31 cellular contexts compared by ENCODE assay signal in genomic region chr7:101151908-101152651, GRCh38. TPM values are rescaled to one million over a fixed set of nuclear protein-coding genes. Genes with fewer than 3 reads are reported as not detected.
"Had no signal": no experiment of that assay in that cellular context is flagged by ENCODE, and none has a peak within 500 bp of the region (broad histone marks: within the 10 kb centered on the region; RNA-seq: fewer than 3 reads in every experiment).

No MANE protein-coding gene starts in this region.

- H3K4me3 Mint-ChIP-seq: activated B cell treated with CpG ODN at 0.5 μM for 24 hours; activated CD8-positive, alpha-beta T cell treated with anti-CD3 and anti-CD28 coated beads for 36 hours; activated naive CD4-positive, alpha-beta T cell treated with anti-CD3 and anti-CD28 coated beads, Interleukin-2, amount 50 U/mL, for 24 hours; activated naive CD8-positive, alpha-beta T cell treated with anti-CD3 and anti-CD28 coated beads, Interleukin-2, amount 50 U/mL, for 24 hours; natural killer cell treated with Interleukin-12 subunit alpha and Interleukin-12 subunit beta and Interleukin-15 and Interleukin-18, amount 100 ng/mL, for 72 hours; T-helper 2 cell treated with Interferon-gamma antibody and Interleukin-4, amounts not matched to agents 5 μg/mL and 100 μg/mL, for 36 hours had no signal

- H3K27ac Mint-ChIP-seq: activated B cell treated with CpG ODN at 0.5 μM for 24 hours; activated CD8-positive, alpha-beta T cell treated with anti-CD3 and anti-CD28 coated beads for 36 hours; activated naive CD4-positive, alpha-beta T cell treated with anti-CD3 and anti-CD28 coated beads, Interleukin-2, amount 50 U/mL, for 24 hours; activated naive CD8-positive, alpha-beta T cell treated with anti-CD3 and anti-CD28 coated beads, Interleukin-2, amount 50 U/mL, for 24 hours; activated T-helper 2 cell treated with anti-CD3 and anti-CD28 coated beads, Interferon-gamma antibody, Interleukin-2, Interleukin-4, amounts not matched to agents 10 μg/mL and 5 μg/mL and 100 μg/mL, durations not matched to agents 14 hours and 24 hours and 36 hours; natural killer cell treated with Interleukin-12 subunit alpha and Interleukin-12 subunit beta and Interleukin-15 and Interleukin-18, amount 100 ng/mL, for 72 hours; T-helper 2 cell treated with Interferon-gamma antibody and Interleukin-4, amounts not matched to agents 5 μg/mL and 100 μg/mL, for 36 hours had no signal

- DNase-seq: activated B cell treated with CpG ODN at 0.5 μM for 24 hours; activated CD4-positive, alpha-beta T cell treated with anti-CD3 and anti-CD28 coated beads, Interleukin-2, amount 50 U/mL, for 1 hour; activated CD8-positive, alpha-beta T cell treated with anti-CD3 and anti-CD28 coated beads for 36 hours; activated naive CD8-positive, alpha-beta T cell treated with anti-CD3 and anti-CD28 coated beads, Interleukin-2, amount 50 U/mL, for 24 hours; activated T-cell treated with anti-CD3 and anti-CD28 coated beads, Interleukin-2, amount 50 U/mL, for 48 hours; amygdala; central memory CD4-positive, alpha-beta T cell; foreskin fibroblast; head of caudate nucleus; hippocampal formation; left cardiac atrium; left ventricle myocardium superior; mucosa of descending colon; right cardiac atrium; spleen; stimulated activated naive CD4-positive, alpha-beta T cell had no signal

- H3K36me3 ChIP-seq: breast epithelium had no signal

- H3K9me3 Mint-ChIP-seq: activated B cell treated with CpG ODN at 0.5 μM for 24 hours; activated naive CD4-positive, alpha-beta T cell treated with anti-CD3 and anti-CD28 coated beads, Interleukin-2, amount 50 U/mL, for 24 hours; natural killer cell treated with Interleukin-12 subunit alpha and Interleukin-12 subunit beta and Interleukin-15 and Interleukin-18, amount 100 ng/mL, for 72 hours; T-helper 2 cell treated with Interferon-gamma antibody and Interleukin-4, amounts not matched to agents 5 μg/mL and 100 μg/mL, for 36 hours had no signal

- H3K9me3 ChIP-seq: breast epithelium, mucosa of descending colon, spleen, tibial nerve had no signal

- FAIRE-seq: endothelial cell of umbilical vein, keratinocyte had no signal

- H3K4me3 ChIP-seq: breast epithelium, mucosa of descending colon, spleen, tibial nerve had no signal

- H3K27ac ChIP-seq: breast epithelium, spleen, tibial nerve had no signal

- ATAC-seq: activated CD8-positive, alpha-beta T cell treated with anti-CD3 and anti-CD28 coated beads for 36 hours; activated naive CD8-positive, alpha-beta T cell treated with anti-CD3 and anti-CD28 coated beads, Interleukin-2, amount 50 U/mL, for 24 hours; esophagus mucosa; left cardiac atrium; left ventricle myocardium superior; mucosa of descending colon; natural killer cell treated with Interleukin-12 subunit alpha and Interleukin-12 subunit beta and Interleukin-15 and Interleukin-18, amount 100 ng/mL, for 72 hours; right cardiac atrium had no signal

- H3K36me3 Mint-ChIP-seq: activated naive CD4-positive, alpha-beta T cell treated with anti-CD3 and anti-CD28 coated beads, Interleukin-2, amount 50 U/mL, for 24 hours; natural killer cell treated with Interleukin-12 subunit alpha and Interleukin-12 subunit beta and Interleukin-15 and Interleukin-18, amount 100 ng/mL, for 72 hours had no signal

- H3K27me3 ChIP-seq: breast epithelium had no signal

RNA-seq across cellular contexts. Expression of gene VGF, which starts 13.3 kb away (rescaled TPM):
- total RNA-seq: activated CD8-positive, alpha-beta T cell treated with anti-CD3 and anti-CD28 coated beads for 36 hours; endothelial cell of umbilical vein; esophagus mucosa; left cardiac atrium; left ventricle myocardium superior; lung microvascular endothelial cell; myocyte; right cardiac atrium; urinary bladder had no signal

RNA-seq across cellular contexts. Expression of gene SERPINE1, which starts 25.2 kb away (rescaled TPM):
- total RNA-seq: activated B cell treated with CpG ODN at 0.5 μM for 24 hours; natural killer cell treated with Interleukin-12 subunit alpha and Interleukin-12 subunit beta and Interleukin-15 and Interleukin-18, amount 100 ng/mL, for 72 hours had no signal

RNA-seq across cellular contexts. Expression of gene NAT16, which starts 28.0 kb away (rescaled TPM):
- total RNA-seq: activated B cell treated with CpG ODN at 0.5 μM for 24 hours; activated CD8-positive, alpha-beta T cell treated with anti-CD3 and anti-CD28 coated beads for 36 hours; activated T-helper 2 cell treated with anti-CD3 and anti-CD28 coated beads, Interferon-gamma antibody, Interleukin-2, Interleukin-4, amounts not matched to agents 10 μg/mL and 5 μg/mL and 100 μg/mL, durations not matched to agents 14 hours and 24 hours and 36 hours; breast epithelium; endothelial cell of umbilical vein; esophagus mucosa; left cardiac atrium; left ventricle myocardium superior; lung microvascular endothelial cell; mesenteric fat pad; mucosa of descending colon; myocyte; natural killer cell treated with Interleukin-12 subunit alpha and Interleukin-12 subunit beta and Interleukin-15 and Interleukin-18, amount 100 ng/mL, for 72 hours; right cardiac atrium; spleen; tibial nerve; urinary bladder had no signal
- polyA plus RNA-seq: endothelial cell of umbilical vein, keratinocyte, right cardiac atrium, spleen, urinary bladder had no signal

RNA-seq across cellular contexts. Expression of gene MOGAT3, which starts 48.8 kb away (rescaled TPM):
- total RNA-seq: activated B cell treated with CpG ODN at 0.5 μM for 24 hours; activated CD8-positive, alpha-beta T cell treated with anti-CD3 and anti-CD28 coated beads for 36 hours; activated T-helper 2 cell treated with anti-CD3 and anti-CD28 coated beads, Interferon-gamma antibody, Interleukin-2, Interleukin-4, amounts not matched to agents 10 μg/mL and 5 μg/mL and 100 μg/mL, durations not matched to agents 14 hours and 24 hours and 36 hours; endothelial cell of umbilical vein; esophagus mucosa; left cardiac atrium; left ventricle myocardium superior; lung microvascular endothelial cell; mesenteric fat pad; myocyte; natural killer cell treated with Interleukin-12 subunit alpha and Interleukin-12 subunit beta and Interleukin-15 and Interleukin-18, amount 100 ng/mL, for 72 hours; omental fat pad; right cardiac atrium; spleen; temporal lobe; tibial nerve; urinary bladder had no signal
- polyA plus RNA-seq: endothelial cell of umbilical vein, keratinocyte, right cardiac atrium, spleen, urinary bladder had no signal
